11 cellular contexts compared by ENCODE assay signal in genomic region chr3:30437172-30437571, GRCh38.
DNase-seq lines count a peak whose midpoint lies in the region; ATAC-seq and TF ChIP-seq lines count a peak whose summit lies in the region.
"Had no signal": no experiment of that assay in that cellular context is flagged by ENCODE, and none has a peak within 500 bp of the region (broad histone marks: within the 10 kb centered on the region; RNA-seq: fewer than 3 reads in every experiment).

No MANE protein-coding gene starts in this region.

- H3K36me3 ChIP-seq in HCT116 (ENCODE audit: control insufficient read depth in 1 of 2, insufficient read depth in 2 of 2, low read length in 2 of 2) (no peaks in the 10 kb centered on the region), brain microvascular endothelial cell (replicated peaks) (no peaks in the 10 kb centered on the region)

- no peak for DNase-seq in HCT116 (ENCODE audit: low read depth, low spot score)
- peak; percentile 47 for DNase-seq in brain microvascular endothelial cell
- peak; percentile 83 for DNase-seq in left kidney (ENCODE audit: low read depth, low spot score)
- DNase-seq in effector CD8-positive, alpha-beta T cell (lab: John Stamatoyannopoulos, UW) = no peak
- no peak for DNase-seq in islet precursor cell
- DNase-seq in activated gamma-delta T cell treated with Interleukin-2 at 50 U/mL for 16 hours = no peak
- DNase-seq: activated CD4-positive, alpha-beta T cell treated with anti-CD3 and anti-CD28 coated beads, Interleukin-2, amount 10 ng/mL, durations not matched to agents 24 days and 14 days; PC-3 had no signal

- no peaks in the 10 kb centered on the region for H4K20me1 ChIP-seq in HCT116 (ENCODE audit: insufficient read depth)

- H3K27ac ChIP-seq in HCT116 (ENCODE audit: low read depth, low read length) (no peak overlapping the region), brain microvascular endothelial cell (no peak overlapping the region)
- H3K27ac ChIP-seq: KMS-11 had no signal

- ATAC-seq in HCT116 = peak; percentile 22; the same call in 1 of the 2 replicates
- no peak for ATAC-seq in stimulated activated memory B cell treated with anti-CD40 and anti-IgM and Interleukin-4, amounts not matched to agents 10 μg/mL and 1 μg/mL and 100 μg/mL, for 72 hours
- ATAC-seq in GM18511 (IDR thresholded peaks at IDR 0.05; ENCODE audit: unreplicated experiment) = no peak
- ATAC-seq: PC-3 had no signal

- no peaks in the 10 kb centered on the region for H3K27me3 Mint-ChIP-seq in stimulated activated memory B cell treated with anti-CD40 and anti-IgM and Interleukin-4, amounts not matched to agents 10 μg/mL and 1 μg/mL and 100 μg/mL, for 72 hours
- H3K27me3 Mint-ChIP-seq: activated CD4-positive, alpha-beta T cell treated with anti-CD3 and anti-CD28 coated beads, Interleukin-2, amount 10 ng/mL, durations not matched to agents 24 days and 14 days had no signal

- peaks cover 40% of the 10 kb centered on the region for H3K4me1 Mint-ChIP-seq in stimulated activated memory B cell treated with anti-CD40 and anti-IgM and Interleukin-4, amounts not matched to agents 10 μg/mL and 1 μg/mL and 100 μg/mL, for 72 hours

- peak overlapping the region; percentile 83 for H3K27ac Mint-ChIP-seq in stimulated activated memory B cell treated with anti-CD40 and anti-IgM and Interleukin-4, amounts not matched to agents 10 μg/mL and 1 μg/mL and 100 μg/mL, for 72 hours
- H3K27ac Mint-ChIP-seq: activated CD4-positive, alpha-beta T cell treated with anti-CD3 and anti-CD28 coated beads, Interleukin-2, amount 10 ng/mL, durations not matched to agents 24 days and 14 days had no signal

- no peak overlapping the region for H3K4me3 Mint-ChIP-seq in stimulated activated memory B cell treated with anti-CD40 and anti-IgM and Interleukin-4, amounts not matched to agents 10 μg/mL and 1 μg/mL and 100 μg/mL, for 72 hours

- TF ChIP-seq CTCF in HCT116 (IDR thresholded peaks at IDR 0.05 in 2 of 3, conservative IDR thresholded peaks at IDR 0.05 in 1 of 3; ENCODE audit: borderline replicate concordance in 1 of 3, insufficient read depth in 1 of 3, low read depth in 2 of 3, low read length in 2 of 3) = no peak
- TF ChIP-seq CTCF in brain microvascular endothelial cell (IDR thresholded peaks at IDR 0.05; ENCODE audit: low read depth, low read length, missing control alignments) = no peak

- RAD21 ChIA-PET in HCT116 (lab: Charles Lee; ENCODE audit: low non-redundant PET in 1 of 2, low total read pairs in 2 of 2, uncharacterized antibody in 2 of 2, unreplicated experiment in 2 of 2) = no interaction called here

- TF ChIP-seq POLR2A in HCT116 (IDR thresholded peaks at IDR 0.05; ENCODE audit: borderline replicate concordance, extremely low read depth, insufficient read depth, insufficient read length) = no peak

- H3K79me2 ChIP-seq in HCT116 (ENCODE audit: insufficient read depth, low read length) = no peaks in the 10 kb centered on the region

- no peak overlapping the region for H3K4me3 ChIP-seq in HCT116 (replicated peaks in 1 of 2; ENCODE audit: low read depth in 1 of 2, low read length in 2 of 2)
- no peak overlapping the region for H3K4me3 ChIP-seq in brain microvascular endothelial cell (ENCODE audit: low read depth, low read length)

- H3K36me3 Mint-ChIP-seq in stimulated activated memory B cell treated with anti-CD40 and anti-IgM and Interleukin-4, amounts not matched to agents 10 μg/mL and 1 μg/mL and 100 μg/mL, for 72 hours = no peaks in the 10 kb centered on the region

- no peak overlapping the region for H3K4me2 ChIP-seq in HCT116 (ENCODE audit: low read length)
- H3K4me2 ChIP-seq: KMS-11 had no signal

- no peaks in the 10 kb centered on the region for H3K9me3 ChIP-seq in HCT116 (ENCODE audit: control insufficient read depth in 1 of 2, insufficient read depth in 1 of 2, low read depth in 1 of 2, low read length in 2 of 2)

- no TSS peak for BruUV-seq in HCT116 (replicated peaks; lab: Mats Ljungman, UMichigan)

- peak overlapping the region; percentile 36 for H2AFZ ChIP-seq in HCT116 (ENCODE audit: low read depth, low read length, poor library complexity, severe bottlenecking)

- H3K27me3 ChIP-seq in HCT116 (ENCODE audit: insufficient read depth, low read length) = no peaks in the 10 kb centered on the region
- no peaks in the 10 kb centered on the region for H3K27me3 ChIP-seq in brain microvascular endothelial cell (replicated peaks)

- TF ChIP-seq RAD21 in HCT116 (IDR thresholded peaks at IDR 0.05; ENCODE audit: low read depth) = no peak

- in situ Hi-C loops in brain microvascular endothelial cell (cut with HindIII; ENCODE audit: low pct_ligation_motif_present, low sequenced_read_pairs) = no loop called here

- POLR2A ChIA-PET in HCT116 (lab: Charles Lee) = no interaction called here

- intact Hi-C loops in HCT116 (cut with micrococcal nuclease) = no loop called here

- peaks cover 4 to 6% of the 10 kb centered on the region in 2 experiments; a peak in 2 of 4 replicates for H3K4me1 ChIP-seq in HCT116 (ENCODE audit: control insufficient read depth in 1 of 2, insufficient read depth in 2 of 2, low read length in 2 of 2)

- peaks cover 3% of the 10 kb centered on the region for H3K9me3 Mint-ChIP-seq in stimulated activated memory B cell treated with anti-CD40 and anti-IgM and Interleukin-4, amounts not matched to agents 10 μg/mL and 1 μg/mL and 100 μg/mL, for 72 hours

- CTCF ChIA-PET in HCT116 (lab: Charles Lee) = no interaction called here

- H3K9ac ChIP-seq in HCT116 (ENCODE audit: low read length) = no peak overlapping the region
- H3K9ac ChIP-seq: KMS-11 had no signal

- H3K9me2 ChIP-seq in HCT116 (ENCODE audit: insufficient read depth) = no peaks in the 10 kb centered on the region

TF ChIP-seq in HCT116, 20 proteins besides CTCF, POLR2A, EP300 and RAD21:
- TF ChIP-seq SIN3A (IDR thresholded peaks at IDR 0.05; ENCODE audit: low read depth) = no peak
- TF ChIP-seq CEBPB (IDR thresholded peaks at IDR 0.05; ENCODE audit: low read depth) = no peak
- TF ChIP-seq EZH2phosphoT487 (IDR thresholded peaks at IDR 0.05; ENCODE audit: borderline replicate concordance) = no peak
- no peak for TF ChIP-seq MAX (IDR thresholded peaks at IDR 0.05)
- TF ChIP-seq JUND (IDR thresholded peaks at IDR 0.05) = no peak
- TF ChIP-seq ZNF274 (IDR thresholded peaks at IDR 0.05; ENCODE audit: low read depth, low read length) = no peak
- no peak for TF ChIP-seq EZH2 (IDR thresholded peaks at IDR 0.05)
- TF ChIP-seq ELF1 (IDR thresholded peaks at IDR 0.05; ENCODE audit: borderline replicate concordance, low read depth) = no peak
- no peak for TF ChIP-seq EGR1 (IDR thresholded peaks at IDR 0.05; ENCODE audit: low read depth)
- TF ChIP-seq SP1 (IDR thresholded peaks at IDR 0.05; ENCODE audit: low read depth) = no peak
- TF ChIP-seq FOSL1 (IDR thresholded peaks at IDR 0.05; ENCODE audit: low read depth) = no peak
- no peak for TF ChIP-seq ZFX (IDR thresholded peaks at IDR 0.05)
- TF ChIP-seq TCF7L2 (IDR thresholded peaks at IDR 0.05; ENCODE audit: borderline replicate concordance, extremely low read depth, insufficient read depth, insufficient read length) = no peak
- TF ChIP-seq CBX3 (IDR thresholded peaks at IDR 0.05; ENCODE audit: low read depth) = no peak
- no peak for TF ChIP-seq YY1 (IDR thresholded peaks at IDR 0.05; ENCODE audit: extremely low read depth, insufficient replicate concordance, low read depth, low read length)
- TF ChIP-seq SRF (IDR thresholded peaks at IDR 0.05; ENCODE audit: low read depth) = no peak
- TF ChIP-seq, protein P1, sequence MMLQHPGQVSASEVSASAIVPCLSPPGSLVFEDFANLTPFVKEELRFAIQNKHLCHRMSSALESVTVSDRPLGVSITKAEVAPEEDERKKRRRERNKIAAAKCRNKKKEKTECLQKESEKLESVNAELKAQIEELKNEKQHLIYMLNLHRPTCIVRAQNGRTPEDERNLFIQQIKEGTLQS (IDR thresholded peaks at IDR 0.05) = no peak

Comparison
In these comparisons a context has a peak if more than half of its experiments do, and no peak if none do; other contexts are left out.
1. DNase-seq: peak in brain microvascular endothelial cell (single experiment) and left kidney (single experiment); none in HCT116 (single experiment), effector CD8-positive, alpha-beta T cell (single experiment), islet precursor cell (single experiment) and activated gamma-delta T cell treated with Interleukin-2 at 50 U/mL for 16 hours (single experiment).